Comparison of ENCODE assay signal across 9 cellular contexts in the genomic region with DNA sequence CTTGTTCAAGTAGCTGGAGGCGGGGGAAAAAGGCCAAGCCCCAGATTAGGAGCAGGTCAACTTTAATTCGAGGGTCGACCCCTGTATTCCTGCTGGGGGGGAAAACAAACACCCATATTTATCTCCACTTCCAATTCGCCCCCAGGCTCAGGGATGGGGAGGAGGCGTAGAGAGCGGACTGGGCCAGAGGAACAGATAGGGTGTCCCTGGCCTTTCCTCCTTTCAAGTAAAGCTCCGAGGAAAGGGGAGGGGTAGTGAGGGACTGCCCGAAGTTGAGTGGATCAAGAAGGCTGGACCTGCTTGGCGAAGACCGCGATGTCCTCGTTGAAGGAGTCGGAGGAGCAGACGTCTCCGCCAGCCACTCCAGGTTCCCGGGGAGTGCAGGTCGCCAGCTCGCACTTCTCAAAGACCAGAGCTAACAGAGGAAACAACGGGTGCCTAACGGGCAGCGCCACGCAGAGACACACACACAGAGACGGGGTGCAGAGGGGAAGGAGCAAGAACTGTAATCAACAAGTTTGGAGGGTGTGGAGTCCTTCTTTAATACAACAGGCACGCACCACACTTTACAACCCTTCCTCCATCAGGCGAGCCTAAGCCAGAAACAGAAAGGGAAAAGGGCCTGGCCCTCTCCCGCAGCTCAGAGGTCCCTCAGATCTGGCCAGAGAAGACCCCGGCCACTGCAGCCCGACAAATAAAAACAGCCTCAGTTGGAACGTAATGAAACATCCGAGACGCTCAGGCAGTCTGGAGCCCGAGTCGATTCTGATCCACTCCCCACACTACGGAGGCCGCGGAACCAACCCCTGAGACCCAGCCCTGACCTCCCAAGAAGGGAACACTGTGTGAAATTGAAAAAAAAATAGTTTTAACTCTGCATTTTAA. TPM values are rescaled to one million over a fixed set of nuclear protein-coding genes. Genes with fewer than 3 reads are reported as not detected.
DNase-seq lines count a peak whose midpoint lies in the region; ATAC-seq and TF ChIP-seq lines count a peak whose summit lies in the region.
"Had no signal": no experiment of that assay in that cellular context is flagged by ENCODE, and none has a peak within 500 bp of the region (broad histone marks: within the 10 kb centered on the region; RNA-seq: fewer than 3 reads in every experiment).

No MANE protein-coding gene starts in this region.

- H3F3A ChIP-seq in GM23338 (replicated peaks; ENCODE audit: low read depth): peaks cover 43% of the 10 kb centered on the region

- H3K4me1 ChIP-seq in GM23338 (ENCODE audit: insufficient read depth) (peaks cover 74% of the 10 kb centered on the region), iPS DF 6.9 (ENCODE audit: control insufficient read depth, insufficient read depth, low read length) (peaks cover 8% of the 10 kb centered on the region; the same call in 1 of the 2 replicates), sigmoid colon (peaks cover 0 to 29% (median 12%) of the 10 kb centered on the region in 4 donors)

- H3K4me3 Mint-ChIP-seq in GM23338 (peak overlapping the region; percentile 75), T-helper 17 cell (no peak overlapping the region)
- no peak overlapping the region for H3K4me3 Mint-ChIP-seq in activated CD4-positive, alpha-beta memory T cell treated with anti-CD3 and anti-CD28 coated beads, Interleukin-2, amount 10 ng/mL, durations not matched to agents 7 days and 5 days

- no peaks in the 10 kb centered on the region for H3K9me2 ChIP-seq in GM23338 (ENCODE audit: insufficient read depth)

- intact Hi-C loops in sigmoid colon (cut with DNase I): loop anchor here (2.0 to 5.0 kb wide), 3 partner anchors 36 to 209 kb away; no protein-coding TSS in a partner anchor

- peak in 1 of 2 donors; percentile 15 for TF ChIP-seq POLR2A in sigmoid colon (IDR thresholded peaks at IDR 0.05)

- no peak overlapping the region for H3K27ac Mint-ChIP-seq in GM23338
- no peak overlapping the region for H3K27ac Mint-ChIP-seq in activated CD4-positive, alpha-beta memory T cell treated with anti-CD3 and anti-CD28 coated beads, Interleukin-2, amount 10 ng/mL, durations not matched to agents 7 days and 5 days
- no peak overlapping the region for H3K27ac Mint-ChIP-seq in T-helper 17 cell
- H3K27ac Mint-ChIP-seq: activated naive CD8-positive, alpha-beta T cell had no signal

- no peak overlapping the region for H3K27ac ChIP-seq in GM23338 (ENCODE audit: low read depth)
- H3K27ac ChIP-seq in iPS DF 6.9 (ENCODE audit: low read length): no peak overlapping the region
- H3K27ac ChIP-seq in sigmoid colon: peak overlapping the region; percentile 95 to 97 (median 96)

- peak; percentile 52 for DNase-seq in GM23338 (ENCODE audit: low spot score)
- no peak for DNase-seq in astrocyte of the spinal cord (ENCODE audit: low read depth, low spot score)
- no peak for DNase-seq in iPS DF 6.9 (ENCODE audit: low read depth, low spot score)
- peak; percentile 81 for DNase-seq in sigmoid colon
- DNase-seq in A172 (ENCODE audit: low spot score): no peak
- no peak for DNase-seq in activated CD4-positive, alpha-beta memory T cell treated with anti-CD3 and anti-CD28 coated beads, Interleukin-2, amount 10 ng/mL, durations not matched to agents 7 days and 5 days
- DNase-seq in activated gamma-delta T cell (lab: John Stamatoyannopoulos, UW): no peak
- DNase-seq in T-helper 17 cell: no peak

- no peak for TF ChIP-seq CTCF in GM23338 (conservative IDR thresholded peaks at IDR 0.05; ENCODE audit: low read depth in 2 of 2)
- TF ChIP-seq CTCF in astrocyte of the spinal cord (IDR thresholded peaks at IDR 0.05; ENCODE audit: low read depth, low read length): no peak
- no peak for TF ChIP-seq CTCF in sigmoid colon (IDR thresholded peaks at IDR 0.05)

- peak overlapping the region; percentile 80 for H3K4me3 ChIP-seq in GM23338
- peak overlapping the region; percentile 93 for H3K4me3 ChIP-seq in astrocyte of the spinal cord (ENCODE audit: low read depth, low read length)
- H3K4me3 ChIP-seq in iPS DF 6.9 (ENCODE audit: low read length): peak overlapping the region; percentile 1; the same call in 1 of the 2 replicates
- peak overlapping the region; percentile 83 to 87 (median 84) for H3K4me3 ChIP-seq in sigmoid colon

- H3K27me3 ChIP-seq in GM23338 (ENCODE audit: insufficient read depth): peaks cover 89% of the 10 kb centered on the region
- H3K27me3 ChIP-seq in iPS DF 6.9 (ENCODE audit: control insufficient read depth, insufficient read depth, low read length): peaks cover 47% of the 10 kb centered on the region
- H3K27me3 ChIP-seq in sigmoid colon: no peaks in the 10 kb centered on the region

- CTCF ChIA-PET in activated CD4-positive, alpha-beta memory T cell treated with anti-CD3 and anti-CD28 coated beads, Interleukin-2, amount 10 ng/mL, durations not matched to agents 7 days and 5 days (lab: Charles Lee): no interaction called here

- H2AFZ ChIP-seq in GM23338: peak overlapping the region; percentile 91

- WGBS in iPS DF 6.9 (ENCODE audit: insufficient coverage, insufficient read length): no CpG with 5 or more reads among the region's 36 CpGs
- WGBS in sigmoid colon, 2 donors: 22 to 24% methylated on average over 36 of the region's 36 CpGs

- peaks cover 87% of the 10 kb centered on the region for H3K27me3 Mint-ChIP-seq in GM23338 (ENCODE audit: insufficient read depth, low read depth, poor library complexity)
- peaks cover 76% of the 10 kb centered on the region for H3K27me3 Mint-ChIP-seq in activated CD4-positive, alpha-beta memory T cell treated with anti-CD3 and anti-CD28 coated beads, Interleukin-2, amount 10 ng/mL, durations not matched to agents 7 days and 5 days
- H3K27me3 Mint-ChIP-seq in T-helper 17 cell: peaks cover 76% of the 10 kb centered on the region

- H3K9me3 Mint-ChIP-seq in GM23338: no peaks in the 10 kb centered on the region; the same call in 1 of the 3 replicates
- no peaks in the 10 kb centered on the region for H3K9me3 Mint-ChIP-seq in activated CD4-positive, alpha-beta memory T cell treated with anti-CD3 and anti-CD28 coated beads, Interleukin-2, amount 10 ng/mL, durations not matched to agents 7 days and 5 days

- ATAC-seq in GM23338 (peak; percentile 2), T-helper 17 cell (no peak)

- H3K4me1 Mint-ChIP-seq in GM23338 (peaks cover 68% of the 10 kb centered on the region), T-helper 17 cell (peaks cover 33% of the 10 kb centered on the region)
- peaks cover 32% of the 10 kb centered on the region for H3K4me1 Mint-ChIP-seq in activated CD4-positive, alpha-beta memory T cell treated with anti-CD3 and anti-CD28 coated beads, Interleukin-2, amount 10 ng/mL, durations not matched to agents 7 days and 5 days

- H4K20me1 ChIP-seq in GM23338 (replicated peaks; ENCODE audit: insufficient read depth): peaks cover 4% of the 10 kb centered on the region

- H3K36me3 ChIP-seq in GM23338 (ENCODE audit: insufficient read depth): no peaks in the 10 kb centered on the region
- no peaks in the 10 kb centered on the region for H3K36me3 ChIP-seq in iPS DF 6.9 (ENCODE audit: control insufficient read depth, insufficient read depth, low read length)
- H3K36me3 ChIP-seq in sigmoid colon: peaks cover 0 to 7% (median 0%) of the 10 kb centered on the region in 4 donors

- H3K79me2 ChIP-seq in GM23338 (replicated peaks; ENCODE audit: insufficient read depth): no peaks in the 10 kb centered on the region

- H3K9me3 ChIP-seq in iPS DF 6.9 (ENCODE audit: control insufficient read depth, insufficient read depth, low read length): no peaks in the 10 kb centered on the region
- H3K9me3 ChIP-seq in sigmoid colon: no peaks in the 10 kb centered on the region
- H3K9me3 ChIP-seq in T-helper 17 cell (ENCODE audit: control insufficient read depth, low read length, poor library complexity, severe bottlenecking): no peaks in the 10 kb centered on the region

- no peak for TF ChIP-seq EP300 in sigmoid colon (IDR thresholded peaks at IDR 0.05)

- H3K4me2 ChIP-seq in GM23338: peak overlapping the region; percentile 99

- POLR2A ChIA-PET in activated CD4-positive, alpha-beta memory T cell treated with anti-CD3 and anti-CD28 coated beads, Interleukin-2, amount 10 ng/mL, durations not matched to agents 7 days and 5 days (lab: Charles Lee): no interaction called here

- in situ Hi-C loops in astrocyte of the spinal cord (cut with HindIII; ENCODE audit: low sequenced_read_pairs): no loop called here

- no peaks in the 10 kb centered on the region for H3K36me3 Mint-ChIP-seq in GM23338 (ENCODE audit: low read depth)
- H3K36me3 Mint-ChIP-seq in activated CD4-positive, alpha-beta memory T cell treated with anti-CD3 and anti-CD28 coated beads, Interleukin-2, amount 10 ng/mL, durations not matched to agents 7 days and 5 days (ENCODE audit: low read depth): peaks cover 11% of the 10 kb centered on the region
- peaks cover 10% of the 10 kb centered on the region for H3K36me3 Mint-ChIP-seq in T-helper 17 cell (ENCODE audit: low read depth)

TF ChIP-seq in GM23338, 12 proteins besides CTCF, POLR2A, EP300 and RAD21:
- TF ChIP-seq EZH2phosphoT487 (IDR thresholded peaks at IDR 0.05; ENCODE audit: unreplicated experiment): peak; percentile 18
- peak; percentile 89 for TF ChIP-seq EZH2 (IDR thresholded peaks at IDR 0.05; ENCODE audit: low read depth, unreplicated experiment)
- no peak for TF ChIP-seq ZNF331 (CRISPR knock-in tag; IDR thresholded peaks at IDR 0.05; ENCODE audit: low read depth)

RNA-seq across cellular contexts. Expression of gene MEIS2, which starts 4.1 kb away (rescaled TPM):
- total RNA-seq in GM23338 (2014; rRNA removed; shearing (Covaris generic)): not detected in 2 replicates
- 0.16 and 0.27 TPM in 2 replicates for polyA plus RNA-seq in GM23338 (2016; fragmentation: Nextera tagmentation; extraction: Ambion mirVana)
- 100 to 1,000 TPM in 1 of 4 donors, 10 to 100 TPM in 3; 76.0 to 154 (median 85.1) TPM for total RNA-seq in sigmoid colon
- polyA plus RNA-seq in sigmoid colon: 1 to 10 TPM; 1.4 to 8.5 (median 4.2) TPM
- 98.3 and 106 TPM in 2 replicates for total RNA-seq in A172 (2014; rRNA removed; shearing (Covaris generic))
- total RNA-seq in activated CD4-positive, alpha-beta memory T cell treated with anti-CD3 and anti-CD28 coated beads, Interleukin-2, amount 10 ng/mL, durations not matched to agents 7 days and 5 days: not detected
- not detected for total RNA-seq in T-helper 17 cell

Comparison
In these comparisons a context has a peak if more than half of its experiments do, and no peak if none do; other contexts are left out.
1. DNase-seq: peak in GM23338 (single experiment) and sigmoid colon (single experiment); none in astrocyte of the spinal cord (single experiment), iPS DF 6.9 (single experiment), A172 (single experiment), activated CD4-positive, alpha-beta memory T cell treated with anti-CD3 and anti-CD28 coated beads, Interleukin-2, amount 10 ng/mL, durations not matched to agents 7 days and 5 days (single experiment), activated gamma-delta T cell (single experiment) and T-helper 17 cell (0 of 3).
2. H3K27ac ChIP-seq: peak in sigmoid colon (4 of 4); none in GM23338 (single experiment) and iPS DF 6.9 (single experiment).
3. H3K4me3 ChIP-seq: peak in every context shown above with its lines; median percentile 93 in astrocyte of the spinal cord; 84 in sigmoid colon; 80 in GM23338; 1 in iPS DF 6.9.
4. RNA of gene MEIS2, which starts 4.1 kb away (total RNA-seq): 98.3 to 106 TPM in A172 and 76.0 to 154 TPM in sigmoid colon; not detected in activated CD4-positive, alpha-beta memory T cell treated with anti-CD3 and anti-CD28 coated beads, Interleukin-2, amount 10 ng/mL, durations not matched to agents 7 days and 5 days, not detected in GM23338 and not detected in T-helper 17 cell; every median in the first group is over 10 times any median in the second.